In genomic region chr14:22773162-22774010, GRCh38 we compare ENCODE assay signal across 26 cellular contexts. TPM values are rescaled to one million over a fixed set of nuclear protein-coding genes. Genes with fewer than 3 reads are reported as not detected.
DNase-seq lines count a peak whose midpoint lies in the region; ATAC-seq, FAIRE-seq and TF ChIP-seq lines count a peak whose summit lies in the region.
"Had no signal": no experiment of that assay in that cellular context is flagged by ENCODE, and none has a peak within 500 bp of the region (broad histone marks: within the 10 kb centered on the region; RNA-seq: fewer than 3 reads in every experiment).

No MANE protein-coding gene starts in this region.

- no peak overlapping the region for H3K9ac ChIP-seq in GM12878 (ENCODE audit: control insufficient read depth, insufficient read depth, low read length)

- TSS peak; percentile 70 for BruUV-seq in GM12878 (replicated peaks; lab: Mats Ljungman, UMichigan)

- no peak overlapping the region for H3K4me2 ChIP-seq in GM12878 (ENCODE audit: control insufficient read depth, insufficient read depth)

- H3K27ac ChIP-seq in GM12878 (ENCODE audit: control insufficient read depth, insufficient read depth) (no peak overlapping the region), gastrocnemius medialis (no peak overlapping the region)
- H3K27ac ChIP-seq: adrenal gland, dorsolateral prefrontal cortex, ovary, RWPE1 had no signal

- H3K4me3 Mint-ChIP-seq in activated T-cell treated with anti-CD3 and anti-CD28 coated beads, Interleukin-2, amount 50 U/mL, for 24 hours: no peak overlapping the region
- H3K4me3 Mint-ChIP-seq in naive B cell: no peak overlapping the region
- H3K4me3 Mint-ChIP-seq: activated CD4-positive, alpha-beta memory T cell treated with anti-CD3 and anti-CD28 coated beads for 36 hours; brain; CD4-positive, alpha-beta T cell; nephron; T-cell had no signal

- ATAC-seq in GM12878 (no peak), naive B cell (ENCODE audit: low read depth in 2 of 2) (no peak), gastrocnemius medialis (no peak)
- ATAC-seq: T-cell had no signal

- in situ Hi-C loops in GM12878 (cut with MboI): no loop called here
- in situ Hi-C loops in gastrocnemius medialis (cut with MboI; ENCODE audit: low sequenced_read_pairs in 4 of 4): no loop called here

- no peak for DNase-seq in activated T-cell treated with anti-CD3 and anti-CD28 coated beads, Interleukin-2, amount 50 U/mL, for 24 hours
- DNase-seq in activated T-cell treated with anti-CD3 and anti-CD28 coated beads for 4 hours (no peak), GM12878 (ENCODE audit: low read depth, low spot score) (no peak), naive B cell (no peak), gastrocnemius medialis (no peak), GM19239 (ENCODE audit: insufficient read length, low spot score) (no peak)
- DNase-seq: activated CD4-positive, alpha-beta memory T cell treated with anti-CD3 and anti-CD28 coated beads for 36 hours; activated effector memory CD4-positive, alpha-beta T cell treated with Interleukin-2 at 50 U/mL for 16 hours; CD4-positive, alpha-beta T cell; DMS153; dorsolateral prefrontal cortex; GOT3; midbrain; NCI-H446; NCI-H774; ovary; retina; small intestine; stimulated activated CD4-positive, alpha-beta T cell treated with anti-CD3 and anti-CD28 coated beads, Interleukin-1b, Interleukin-23, amount 100 ng/mL, for 48 hours; T-cell; trophoblast cell had no signal

- peaks cover 8% of the 10 kb centered on the region for H3K79me2 ChIP-seq in GM12878 (ENCODE audit: control insufficient read depth, insufficient read depth, low read length)

- H2AFZ ChIP-seq in GM12878 (ENCODE audit: control insufficient read depth, low read depth, low read length): no peak overlapping the region

- H3K4me3 ChIP-seq in GM12878 (no peak overlapping the region), gastrocnemius medialis (no peak overlapping the region)
- H3K4me3 ChIP-seq: adrenal gland, dorsolateral prefrontal cortex, ovary had no signal

- peaks cover 69% of the 10 kb centered on the region for H3K36me3 Mint-ChIP-seq in activated T-cell treated with anti-CD3 and anti-CD28 coated beads, Interleukin-2, amount 50 U/mL, for 24 hours (ENCODE audit: low read depth)
- peaks cover 27 to 29% of the 10 kb centered on the region in 2 donors for H3K36me3 Mint-ChIP-seq in naive B cell

- WGBS in GM12878 (ENCODE audit: insufficient coverage, insufficient replicate concordance, low lambda C conversion rate, missing lambda C conversion rate): 93% methylated on average over 8 of the region's 8 CpGs

- no peaks in the 10 kb centered on the region for H4K20me1 ChIP-seq in GM12878 (ENCODE audit: control insufficient read depth, insufficient read depth)

- POLR2A ChIA-PET in GM12878 (lab: Charles Lee): interaction anchor here (0.9 kb wide), 1 partner anchor 40 kb away, joined by 3 read pairs; no protein-coding TSS in a partner anchor

- H3K4me1 ChIP-seq in GM12878 (ENCODE audit: control insufficient read depth, insufficient read depth, low read length): peaks cover 9% of the 10 kb centered on the region
- peaks cover 0 to 1% of the 10 kb centered on the region in 2 donors for H3K4me1 ChIP-seq in gastrocnemius medialis

- TF ChIP-seq CTCF in GM12878 (IDR thresholded peaks at IDR 0.05 in 2 of 3, conservative IDR thresholded peaks at IDR 0.05 in 1 of 3; ENCODE audit: control insufficient read depth in 2 of 3, extremely low read depth in 1 of 3, insufficient read depth in 1 of 3, low read depth in 3 of 3, low read length in 3 of 3) (no peak), gastrocnemius medialis (IDR thresholded peaks at IDR 0.05 in 4 of 5, conservative IDR thresholded peaks at IDR 0.05 in 1 of 5) (no peak)

- no peaks in the 10 kb centered on the region for H3K27me3 ChIP-seq in GM12878 (replicated peaks in 1 of 2; ENCODE audit: control insufficient read depth in 2 of 2, insufficient read depth in 2 of 2, low read length in 1 of 2)
- no peaks in the 10 kb centered on the region for H3K27me3 ChIP-seq in gastrocnemius medialis
- H3K27me3 ChIP-seq: adrenal gland, dorsolateral prefrontal cortex, ovary had no signal

- no peaks in the 10 kb centered on the region for H3K27me3 Mint-ChIP-seq in activated T-cell treated with anti-CD3 and anti-CD28 coated beads, Interleukin-2, amount 50 U/mL, for 24 hours
- no peaks in the 10 kb centered on the region for H3K27me3 Mint-ChIP-seq in naive B cell
- H3K27me3 Mint-ChIP-seq: activated CD4-positive, alpha-beta memory T cell treated with anti-CD3 and anti-CD28 coated beads for 36 hours; brain; CD4-positive, alpha-beta T cell; T-cell had no signal

- no peak for TF ChIP-seq RAD21 in GM12878 (IDR thresholded peaks at IDR 0.05; ENCODE audit: insufficient read depth, low read depth, low read length)

- TF ChIP-seq POLR2A in GM12878 (IDR thresholded peaks at IDR 0.05; ENCODE audit: low read depth, low read length): no peak; the same call in none of the 2 replicates
- no peak for TF ChIP-seq POLR2A in gastrocnemius medialis (IDR thresholded peaks at IDR 0.05)

- SMC1A ChIA-PET in GM12878 (lab: Charles Lee; ENCODE audit: uncharacterized antibody, unreplicated experiment): interaction anchor here (0.8 to 7.2 kb wide), 17 partner anchors 9 to 213 kb away, joined by 3 to 84 read pairs (median 5); partner anchors contain the start of genes LRP10 and SLC7A7

- intact Hi-C loops in GM12878 (cut with micrococcal nuclease; ENCODE audit: unreplicated experiment): no loop called here
- intact Hi-C loops in gastrocnemius medialis (cut with DNase I; ENCODE audit: low total_unique reads): no loop called here

- H3K36me3 ChIP-seq in GM12878 (ENCODE audit: control insufficient read depth in 2 of 2, insufficient read depth in 2 of 2, low read length in 1 of 2) (peaks cover 39 to 57% of the 10 kb centered on the region in 2 experiments), gastrocnemius medialis (peaks cover 0 to 52% of the 10 kb centered on the region in 2 donors)
- H3K36me3 ChIP-seq: ovary had no signal

- H3K9me3 ChIP-seq in GM12878 (replicated peaks; ENCODE audit: control insufficient read depth, insufficient read depth, low read length) (no peaks in the 10 kb centered on the region), gastrocnemius medialis (no peaks in the 10 kb centered on the region)
- H3K9me3 ChIP-seq: adrenal gland, ovary had no signal

- H3K9me3 Mint-ChIP-seq in activated T-cell treated with anti-CD3 and anti-CD28 coated beads, Interleukin-2, amount 50 U/mL, for 24 hours: no peaks in the 10 kb centered on the region
- no peaks in the 10 kb centered on the region for H3K9me3 Mint-ChIP-seq in naive B cell
- H3K9me3 Mint-ChIP-seq: activated CD4-positive, alpha-beta memory T cell treated with anti-CD3 and anti-CD28 coated beads for 36 hours; brain; CD4-positive, alpha-beta T cell; nephron; T-cell had no signal

- CTCF ChIA-PET in GM12878 (lab: Yijun Ruan, JAX): interaction anchor here (1.0 to 8.1 kb wide), 9 partner anchors 39 to 203 kb away, joined by 3 to 92 read pairs (median 6); partner anchors contain the start of genes MRPL52 and OR6J1

- FAIRE-seq in GM12878 (lab: Jason Lieb, UNC) (no peak), GM19239 (lab: Jason Lieb, UNC) (no peak)
- FAIRE-seq: endothelial cell of umbilical vein, small intestine had no signal

- TF ChIP-seq EP300 in GM12878 (IDR thresholded peaks at IDR 0.05; ENCODE audit: borderline replicate concordance in 1 of 2, control insufficient read depth in 1 of 2, low read depth in 2 of 2, low read length in 2 of 2): no peak

- peak overlapping the region; percentile 37 for H3K27ac Mint-ChIP-seq in activated T-cell treated with anti-CD3 and anti-CD28 coated beads, Interleukin-2, amount 50 U/mL, for 24 hours
- H3K27ac Mint-ChIP-seq in naive B cell: peak overlapping the region in 4 of 6 donors; percentile 23 to 92 (median 53)
- H3K27ac Mint-ChIP-seq: activated CD4-positive, alpha-beta memory T cell treated with anti-CD3 and anti-CD28 coated beads for 36 hours; CD4-positive, alpha-beta T cell; nephron; T-cell had no signal

- peaks cover 11% of the 10 kb centered on the region for H3K4me1 Mint-ChIP-seq in activated T-cell treated with anti-CD3 and anti-CD28 coated beads, Interleukin-2, amount 50 U/mL, for 24 hours (ENCODE audit: low read depth)
- peaks cover 12 to 24% (median 18%) of the 10 kb centered on the region in 3 donors for H3K4me1 Mint-ChIP-seq in naive B cell

- RAD21 ChIA-PET in GM12878 (lab: Charles Lee; ENCODE audit: unreplicated experiment): interaction anchor here (0.8 to 7.2 kb wide), 8 partner anchors 39 to 203 kb away, joined by 3 to 51 read pairs (median 4); partner anchors contain the start of gene LRP10

RNA-seq across cellular contexts. Expression of gene OXA1L, which starts 6.9 kb away (rescaled TPM):
- 115 and 118 TPM in 2 replicates for total RNA-seq in GM12878 (2013; cell fraction: nucleolus; rRNA removed)
- 289 and 292 TPM in 2 replicates for total RNA-seq in GM12878 (2014; rRNA removed)
- 115 and 126 TPM in 2 replicates for total RNA-seq in GM12878 (2014; rRNA removed; fragmentation: Illumina TruSeq; extraction: Trizol)
- total RNA-seq in GM12878 (2021): 156 and 166 TPM in 2 replicates
- polyA plus RNA-seq in GM12878 (2011; ENCODE audit: low read depth): 174 TPM
- 197 and 256 TPM in 2 replicates for polyA plus RNA-seq in GM12878 (2011; rRNA removed)
- 283 and 304 TPM in 2 replicates for polyA plus RNA-seq in GM12878 (2011; cell fraction: cytosol; rRNA removed)
- 405 and 422 TPM in 2 replicates for polyA plus RNA-seq in GM12878 (2011; cell fraction: nucleus; rRNA removed)
- polyA plus RNA-seq in GM12878 (2012): 186 and 187 TPM in 2 replicates
- polyA plus RNA-seq in GM12878 (2014; fragmentation: Illumina TruSeq; extraction: Trizol): 214 and 224 TPM in 2 replicates
- polyA plus RNA-seq in GM12878 (2014; fragmentation: Nextera tagmentation; extraction: Ambion mirVana): 100 to 1,000 TPM; 110 to 116 TPM
- 264 and 284 TPM in 2 replicates for polyA plus RNA-seq in GM12878 (2014; rRNA removed)
- polyA plus RNA-seq in GM12878 (2016; fragmentation: Nextera tagmentation; extraction: Ambion mirVana): 100 to 1,000 TPM; 105 to 115 TPM
- polyA minus RNA-seq in GM12878 (2011; rRNA and poly(A)+ RNA removed): 190 and 233 TPM in 2 replicates
- 56.3 and 63.2 TPM in 2 replicates for polyA minus RNA-seq in GM12878 (2011; cell fraction: cytosol; rRNA and poly(A)+ RNA removed)
- polyA minus RNA-seq in GM12878 (2011; cell fraction: nucleus; rRNA and poly(A)+ RNA removed): 118 and 176 TPM in 2 replicates
- polyA plus RNA-seq in naive B cell (ENCODE audit: low read depth in 6 of 6): 10 to 100 TPM; 56.9 to 83.5 (median 74.4) TPM
- 100 to 1,000 TPM in 3 of 4 donors, 10 to 100 TPM in 1; 83.5 to 135 (median 114) TPM for total RNA-seq in gastrocnemius medialis

RNA-seq across cellular contexts. Expression of gene SLC7A7, which starts 41.8 kb away (rescaled TPM):
- 64.8 and 70.2 TPM in 2 replicates for total RNA-seq in GM12878 (2013; cell fraction: nucleolus; rRNA removed)
- total RNA-seq in GM12878 (2014; rRNA removed) (55.6 and 58.5 TPM in 2 replicates), GM12878 (2014; rRNA removed; fragmentation: Illumina TruSeq; extraction: Trizol) (38.5 and 39.7 TPM in 2 replicates), GM12878 (2021) (44.7 and 50.8 TPM in 2 replicates), gastrocnemius medialis (1 to 10 TPM in 3 of 4 donors, under 1 TPM in 1; 0.68 to 5.3 (median 2.2) TPM)
- polyA plus RNA-seq in GM12878 (2011; ENCODE audit: low read depth): 31.6 TPM
- polyA plus RNA-seq in GM12878 (2011; rRNA removed) (58.6 and 79.2 TPM in 2 replicates), GM12878 (2014; fragmentation: Illumina TruSeq; extraction: Trizol) (64.3 and 65.1 TPM in 2 replicates), GM12878 (2014; fragmentation: Nextera tagmentation; extraction: Ambion mirVana) (10 to 100 TPM; 48.1 to 72.7 TPM), GM12878 (2014; rRNA removed) (53.5 and 60.2 TPM in 2 replicates), GM12878 (2016; fragmentation: Nextera tagmentation; extraction: Ambion mirVana) (10 to 100 TPM; 27.8 to 31.1 TPM), naive B cell (ENCODE audit: low read depth in 6 of 6) (10 to 100 TPM; 16.2 to 78.3 (median 28.7) TPM)
- polyA plus RNA-seq in GM12878 (2011; cell fraction: cytosol; rRNA removed): 81.8 and 100 TPM in 2 replicates
- 56.1 and 60.0 TPM in 2 replicates for polyA plus RNA-seq in GM12878 (2011; cell fraction: nucleus; rRNA removed)
- 29.4 and 38.4 TPM in 2 replicates for polyA plus RNA-seq in GM12878 (2012)
- polyA minus RNA-seq in GM12878 (2011; rRNA and poly(A)+ RNA removed): 85.9 and 88.4 TPM in 2 replicates
- 18.2 and 18.3 TPM in 2 replicates for polyA minus RNA-seq in GM12878 (2011; cell fraction: cytosol; rRNA and poly(A)+ RNA removed)
- polyA minus RNA-seq in GM12878 (2011; cell fraction: nucleus; rRNA and poly(A)+ RNA removed): 15.2 and 20.2 TPM in 2 replicates

RNA-seq across cellular contexts. Expression of gene MRPL52, which starts 56.3 kb away (rescaled TPM):
- 21.8 and 22.3 TPM in 2 replicates for total RNA-seq in GM12878 (2013; cell fraction: nucleolus; rRNA removed)
- 102 and 143 TPM in 2 replicates for total RNA-seq in GM12878 (2014; rRNA removed)
- total RNA-seq in GM12878 (2014; rRNA removed; fragmentation: Illumina TruSeq; extraction: Trizol): 110 and 135 TPM in 2 replicates
- total RNA-seq in GM12878 (2021): 193 and 208 TPM in 2 replicates
- 136 TPM for polyA plus RNA-seq in GM12878 (2011; ENCODE audit: low read depth)
- polyA plus RNA-seq in GM12878 (2011; rRNA removed): 62.7 and 86.1 TPM in 2 replicates
- 51.4 and 58.7 TPM in 2 replicates for polyA plus RNA-seq in GM12878 (2011; cell fraction: cytosol; rRNA removed)
- 32.4 and 47.1 TPM in 2 replicates for polyA plus RNA-seq in GM12878 (2011; cell fraction: nucleus; rRNA removed)
- polyA plus RNA-seq in GM12878 (2012): 113 and 144 TPM in 2 replicates
- 43.2 and 67.3 TPM in 2 replicates for polyA plus RNA-seq in GM12878 (2014; fragmentation: Illumina TruSeq; extraction: Trizol)
- 100 to 1,000 TPM in 1 of 2 experiments, 10 to 100 TPM in 1; 51.7 to 142 TPM for polyA plus RNA-seq in GM12878 (2014; fragmentation: Nextera tagmentation; extraction: Ambion mirVana)
- 172 and 212 TPM in 2 replicates for polyA plus RNA-seq in GM12878 (2014; rRNA removed)
- 100 to 1,000 TPM; 530 to 541 TPM for polyA plus RNA-seq in GM12878 (2016; fragmentation: Nextera tagmentation; extraction: Ambion mirVana)
- 9.3 and 15.1 TPM in 2 replicates for polyA minus RNA-seq in GM12878 (2011; rRNA and poly(A)+ RNA removed)
- 12.3 and 22.1 TPM in 2 replicates for polyA minus RNA-seq in GM12878 (2011; cell fraction: cytosol; rRNA and poly(A)+ RNA removed)
- polyA minus RNA-seq in GM12878 (2011; cell fraction: nucleus; rRNA and poly(A)+ RNA removed): 7.9 and 18.8 TPM in 2 replicates
- polyA plus RNA-seq in naive B cell (ENCODE audit: low read depth in 6 of 6): 100 to 1,000 TPM in 5 of 6 donors, 10 to 100 TPM in 1; 75.0 to 232 (median 186) TPM
- 100 to 1,000 TPM in 1 of 4 donors, 10 to 100 TPM in 3; 48.5 to 153 (median 89.0) TPM for total RNA-seq in gastrocnemius medialis

Comparison
In these comparisons a context has a peak if more than half of its experiments do, and no peak if none do; other contexts are left out.
1. RNA of gene SLC7A7, which starts 41.8 kb away (total RNA-seq): 38.5 to 70.2 TPM in GM12878; 0.68 to 5.3 TPM in gastrocnemius medialis; every median in the first group is over 4 times any median in the second.